ENCODE assay signal across 26 cellular contexts in the genomic region with DNA sequence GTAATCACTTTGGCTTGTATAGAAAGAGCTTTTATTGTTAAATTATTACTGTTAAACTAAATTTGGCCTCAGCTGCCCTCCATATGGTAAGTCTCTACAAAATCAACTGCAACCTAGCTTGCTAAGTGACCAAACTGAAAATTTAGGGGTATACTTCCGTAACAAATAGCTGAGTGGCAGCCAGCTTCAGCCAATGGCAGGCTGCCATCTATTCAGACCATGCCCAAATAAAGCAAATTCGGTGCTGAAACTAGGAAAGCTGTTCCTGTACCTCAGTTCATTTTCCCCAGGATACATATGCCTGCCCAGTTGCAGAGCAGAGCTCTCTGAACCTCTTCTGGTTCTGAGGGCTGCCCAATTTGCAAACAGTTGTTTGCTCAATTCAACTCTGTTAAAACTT.
DNase-seq lines count a peak whose midpoint lies in the region; ATAC-seq, FAIRE-seq and TF ChIP-seq lines count a peak whose summit lies in the region.
"Had no signal": no experiment of that assay in that cellular context is flagged by ENCODE, and none has a peak within 500 bp of the region (broad histone marks: within the 10 kb centered on the region; RNA-seq: fewer than 3 reads in every experiment).

No MANE protein-coding gene starts in this region.

- CTCF ChIA-PET in mammary epithelial cell (lab: Charles Lee; ENCODE audit: low non-redundant PET) (no interaction called here), GM12878 (lab: Yijun Ruan, JAX) (interaction anchor here (0.6 to 1.0 kb wide), 2 partner anchors 10 to 350 kb away, joined by 3 to 4 read pairs; no protein-coding TSS in a partner anchor)

- H3K9me3 ChIP-seq in mammary epithelial cell (replicated peaks; ENCODE audit: insufficient read depth, low read length) (no peaks in the 10 kb centered on the region), breast epithelium (no peaks in the 10 kb centered on the region), GM12878 (replicated peaks; ENCODE audit: control insufficient read depth, insufficient read depth, low read length) (no peaks in the 10 kb centered on the region), esophagus muscularis mucosa (no peaks in the 10 kb centered on the region)
- H3K9me3 ChIP-seq: BLaER1 had no signal

- H3K79me2 ChIP-seq in mammary epithelial cell (ENCODE audit: insufficient read depth, low read length) (no peaks in the 10 kb centered on the region), GM12878 (ENCODE audit: control insufficient read depth, insufficient read depth, low read length) (no peaks in the 10 kb centered on the region)

- no peaks in the 10 kb centered on the region for H3K27me3 ChIP-seq in mammary epithelial cell (ENCODE audit: insufficient read depth, low read length)
- no peaks in the 10 kb centered on the region for H3K27me3 ChIP-seq in breast epithelium
- H3K27me3 ChIP-seq in GM12878 (replicated peaks in 1 of 2; ENCODE audit: control insufficient read depth in 2 of 2, insufficient read depth in 2 of 2, low read length in 1 of 2) = no peaks in the 10 kb centered on the region; a peak in 2 of 4 replicates
- H3K27me3 ChIP-seq in esophagus muscularis mucosa = no peaks in the 10 kb centered on the region
- H3K27me3 ChIP-seq: BLaER1 had no signal

- H3K9me3 Mint-ChIP-seq in endothelial cell (ENCODE audit: unreplicated experiment) = no peaks in the 10 kb centered on the region
- H3K9me3 Mint-ChIP-seq: CD4-positive, alpha-beta T cell; CD8-positive, alpha-beta memory T cell; H9; HFFc6 had no signal

- no peak overlapping the region for H3K4me2 ChIP-seq in mammary epithelial cell (ENCODE audit: insufficient read depth, low read depth, low read length)
- no peak overlapping the region for H3K4me2 ChIP-seq in GM12878 (ENCODE audit: control insufficient read depth, insufficient read depth)
- H3K4me2 ChIP-seq: BLaER1 had no signal

- no peak for DNase-seq in mammary epithelial cell
- DNase-seq in breast epithelium (ENCODE audit: low spot score in 2 of 2) = no peak
- peak; percentile 19 to 81 for DNase-seq in NCI-H446 (lab: John Stamatoyannopoulos, UW)
- no peak for DNase-seq in GM12878 (ENCODE audit: low read depth, low spot score)
- peak; percentile 13 for DNase-seq in globus pallidus (ENCODE audit: low spot score)
- no peak for DNase-seq in esophagus muscularis mucosa (ENCODE audit: extremely low spot score)
- DNase-seq in endothelial cell (ENCODE audit: low spot score) = no peak
- DNase-seq: CD4-positive, alpha-beta T cell; CD8-positive, alpha-beta memory T cell; DMS 273 treated with DMSO at 0.1 percent for 48 hours; DMS79; EL; GDM1; GM23248; H9; HFFc6 had no signal

- FAIRE-seq in GM12878 (lab: Jason Lieb, UNC) = no peak
- FAIRE-seq: A204.1, D721Med, GM12892, GM19239 had no signal

- H3K27ac ChIP-seq in mammary epithelial cell (ENCODE audit: insufficient read depth, low read depth, low read length) (no peak overlapping the region), breast epithelium (no peak overlapping the region), GM12878 (ENCODE audit: control insufficient read depth, insufficient read depth) (no peak overlapping the region), esophagus muscularis mucosa (replicated peaks in 1 of 4) (no peak overlapping the region)
- H3K27ac ChIP-seq: 22Rv1, BLaER1, C4-2B, GM23248 had no signal

- H3K27me3 Mint-ChIP-seq in endothelial cell (ENCODE audit: unreplicated experiment) = no peaks in the 10 kb centered on the region
- H3K27me3 Mint-ChIP-seq: B cell; CD4-positive, alpha-beta T cell had no signal

- 67% methylated on average over 2 of the region's 2 CpGs for WGBS in mammary epithelial cell (ENCODE audit: low coverage, missing lambda C conversion rate)
- WGBS in GM12878 (ENCODE audit: insufficient coverage, insufficient replicate concordance, low lambda C conversion rate, missing lambda C conversion rate) = 29% methylated on average over 2 of the region's 2 CpGs
- 82% methylated on average over 2 of the region's 2 CpGs for WGBS in esophagus muscularis mucosa

- SMC1A ChIA-PET in GM12878 (lab: Charles Lee; ENCODE audit: uncharacterized antibody, unreplicated experiment) = interaction anchor here (0.7 to 1.6 kb wide), 2 partner anchors 9 to 735 kb away, joined by 3 read pairs; no protein-coding TSS in a partner anchor

- H3K4me1 ChIP-seq in mammary epithelial cell (ENCODE audit: insufficient read depth, low read length) (peaks cover 24% of the 10 kb centered on the region), breast epithelium (no peaks in the 10 kb centered on the region), GM12878 (ENCODE audit: control insufficient read depth, insufficient read depth, low read length) (no peaks in the 10 kb centered on the region), esophagus muscularis mucosa (no peaks in the 10 kb centered on the region)
- H3K4me1 ChIP-seq: BLaER1 had no signal

- H3K36me3 ChIP-seq in mammary epithelial cell (ENCODE audit: insufficient read depth, low read length) (no peaks in the 10 kb centered on the region), breast epithelium (no peaks in the 10 kb centered on the region), GM12878 (ENCODE audit: control insufficient read depth in 2 of 2, insufficient read depth in 2 of 2, low read length in 1 of 2) (no peaks in the 10 kb centered on the region), esophagus muscularis mucosa (no peaks in the 10 kb centered on the region)
- H3K36me3 ChIP-seq: BLaER1 had no signal

- dilution Hi-C loops in mammary epithelial cell (cut with HindIII; ENCODE audit: low sequenced_read_pairs) = no loop called here

- H3K4me1 Mint-ChIP-seq in endothelial cell (ENCODE audit: unreplicated experiment) = peaks cover 2% of the 10 kb centered on the region
- H3K4me1 Mint-ChIP-seq: B cell; CD8-positive, alpha-beta memory T cell had no signal

- H4K20me1 ChIP-seq in mammary epithelial cell (ENCODE audit: insufficient read depth, low read length) (no peaks in the 10 kb centered on the region), GM12878 (ENCODE audit: control insufficient read depth, insufficient read depth) (no peaks in the 10 kb centered on the region)
- H4K20me1 ChIP-seq: BLaER1 had no signal

- H3K27ac Mint-ChIP-seq in endothelial cell (ENCODE audit: unreplicated experiment) = no peak overlapping the region
- H3K27ac Mint-ChIP-seq: B cell; CD4-positive, alpha-beta T cell; CD8-positive, alpha-beta memory T cell; H9; HFFc6 had no signal

- H3K4me3 ChIP-seq in mammary epithelial cell (replicated peaks in 1 of 3; ENCODE audit: insufficient read depth in 1 of 3, low read depth in 2 of 3, low read length in 3 of 3) (no peak overlapping the region), breast epithelium (no peak overlapping the region), GM12878 (no peak overlapping the region), esophagus muscularis mucosa (no peak overlapping the region)
- H3K4me3 ChIP-seq: BLaER1, GM23248 had no signal

- TF ChIP-seq POLR2A in breast epithelium (IDR thresholded peaks at IDR 0.05) = no peak
- TF ChIP-seq POLR2A in GM12878 (IDR thresholded peaks at IDR 0.05; ENCODE audit: low read depth, low read length) = no peak
- no peak for TF ChIP-seq POLR2A in esophagus muscularis mucosa (IDR thresholded peaks at IDR 0.05; ENCODE audit: low read depth)

- H3K36me3 Mint-ChIP-seq in endothelial cell (ENCODE audit: low read depth, unreplicated experiment) = no peaks in the 10 kb centered on the region
- H3K36me3 Mint-ChIP-seq: CD8-positive, alpha-beta memory T cell had no signal

- BruUV-seq in mammary epithelial cell (replicated peaks; lab: Mats Ljungman, UMichigan) (no TSS peak), GM12878 (replicated peaks; lab: Mats Ljungman, UMichigan) (no TSS peak)

- TF ChIP-seq EP300 in GM12878 (IDR thresholded peaks at IDR 0.05; ENCODE audit: borderline replicate concordance in 1 of 2, control insufficient read depth in 1 of 2, low read depth in 2 of 2, low read length in 2 of 2) (no peak), esophagus muscularis mucosa (IDR thresholded peaks at IDR 0.05) (no peak)

- H3K4me3 Mint-ChIP-seq in endothelial cell (ENCODE audit: unreplicated experiment) = no peak overlapping the region
- H3K4me3 Mint-ChIP-seq: B cell; CD4-positive, alpha-beta T cell; CD8-positive, alpha-beta memory T cell; H9; HFFc6 had no signal

- intact Hi-C loops in mammary epithelial cell (cut with micrococcal nuclease) = no loop called here
- intact Hi-C loops in breast epithelium (cut with DNase I; ENCODE audit: low total_unique reads) = no loop called here
- intact Hi-C loops in GM12878 (cut with micrococcal nuclease; ENCODE audit: unreplicated experiment) = no loop called here
- intact Hi-C loops in esophagus muscularis mucosa (cut with DNase I) = no loop called here

- RAD21 ChIA-PET in GM12878 (lab: Charles Lee; ENCODE audit: unreplicated experiment) = no interaction called here

- H3K9ac ChIP-seq in mammary epithelial cell (ENCODE audit: insufficient read depth, low read length) (no peak overlapping the region), GM12878 (ENCODE audit: control insufficient read depth, insufficient read depth, low read length) (no peak overlapping the region)
- H3K9ac ChIP-seq: BLaER1, GM23248 had no signal

- TF ChIP-seq CTCF in mammary epithelial cell (conservative IDR thresholded peaks at IDR 0.05 in 1 of 2, IDR thresholded peaks at IDR 0.05 in 1 of 2; ENCODE audit: extremely low read depth in 1 of 2, insufficient read depth in 1 of 2, low read depth in 1 of 2, low read length in 2 of 2) (no peak), breast epithelium (IDR thresholded peaks at IDR 0.05) (no peak), GM12878 (IDR thresholded peaks at IDR 0.05 in 2 of 3, conservative IDR thresholded peaks at IDR 0.05 in 1 of 3; ENCODE audit: control insufficient read depth in 2 of 3, extremely low read depth in 1 of 3, insufficient read depth in 1 of 3, low read depth in 3 of 3, low read length in 3 of 3) (no peak), esophagus muscularis mucosa (IDR thresholded peaks at IDR 0.05) (no peak), endothelial cell (IDR thresholded peaks at IDR 0.05; ENCODE audit: unreplicated experiment) (no peak)

- in situ Hi-C loops in mammary epithelial cell (cut with MboI; ENCODE audit: low sequenced_read_pairs in 2 of 2) (no loop called here), GM12878 (cut with MboI) (no loop called here)

- H2AFZ ChIP-seq in mammary epithelial cell (ENCODE audit: low read depth, low read length) (peak overlapping the region; percentile 36), GM12878 (ENCODE audit: control insufficient read depth, low read depth, low read length) (no peak overlapping the region)
- H2AFZ ChIP-seq: GM23248 had no signal

- ATAC-seq in GM12878 (no peak), GM18867 (IDR thresholded peaks at IDR 0.05; ENCODE audit: unreplicated experiment) (no peak)
- ATAC-seq: HCT116 had no signal

- POLR2A ChIA-PET in GM12878 (lab: Charles Lee) = no interaction called here

- no peak for TF ChIP-seq RAD21 in GM12878 (IDR thresholded peaks at IDR 0.05; ENCODE audit: insufficient read depth, low read depth, low read length)

TF ChIP-seq in GM12878, 131 proteins besides CTCF, POLR2A, EP300 and RAD21 (continues in another document):
- TF ChIP-seq CEBPB (IDR thresholded peaks at IDR 0.05; ENCODE audit: borderline replicate concordance in 1 of 2, low read depth in 2 of 2, low read length in 2 of 2) (no peak), RUNX3 (IDR thresholded peaks at IDR 0.05; ENCODE audit: low read length) (no peak), GABPA (IDR thresholded peaks at IDR 0.05; ENCODE audit: low read depth) (no peak), SUZ12 (IDR thresholded peaks at IDR 0.05; ENCODE audit: unreplicated experiment) (no peak)

Comparison
In these comparisons a context has a peak if more than half of its experiments do, and no peak if none do; other contexts are left out.
1. DNase-seq: peak in NCI-H446 (2 of 2) and globus pallidus (single experiment); none in mammary epithelial cell (single experiment), breast epithelium (0 of 2), GM12878 (single experiment), esophagus muscularis mucosa (single experiment) and endothelial cell (single experiment).